26 cellular contexts compared by ENCODE assay signal in genomic region chr6:49416195-49416594, GRCh38.
DNase-seq lines count a peak whose midpoint lies in the region; ATAC-seq, FAIRE-seq and TF ChIP-seq lines count a peak whose summit lies in the region.
"Had no signal": no experiment of that assay in that cellular context is flagged by ENCODE, and none has a peak within 500 bp of the region (broad histone marks: within the 10 kb centered on the region; RNA-seq: fewer than 3 reads in every experiment).

No MANE protein-coding gene starts in this region.

- ATAC-seq in HG02840 (IDR thresholded peaks at IDR 0.05; ENCODE audit: low FRiP score, unreplicated experiment) (no peak), GM19397 (IDR thresholded peaks at IDR 0.05; ENCODE audit: unreplicated experiment) (no peak), HG02759 (IDR thresholded peaks at IDR 0.05; ENCODE audit: unreplicated experiment) (no peak), HG03196 (IDR thresholded peaks at IDR 0.05; ENCODE audit: unreplicated experiment) (no peak)
- ATAC-seq: A549, GM12878 had no signal

- H3K9ac ChIP-seq in SK-N-MC (ENCODE audit: insufficient read length): no peak overlapping the region
- H3K9ac ChIP-seq: BLaER1 treated with 17β-estradiol and CSF1 and Interleukin-3, amounts not matched to agents 10 nM and 100 nM had no signal

- 0 out of 2 replicates have a peak, but pooled peaks cover 3% of the 10 kb centered on the region for H3K9me3 ChIP-seq in SK-N-MC (ENCODE audit: low read depth, low read length)
- H3K9me3 ChIP-seq: A549; BE2C; BLaER1 treated with 17β-estradiol and CSF1 and Interleukin-3, amounts not matched to agents 10 nM and 100 nM had no signal

- no peak for TF ChIP-seq POLR2A in H54 (IDR thresholded peaks at IDR 0.05; ENCODE audit: low read depth, low read length)

- no peaks in the 10 kb centered on the region for H3K36me3 ChIP-seq in SK-N-MC (ENCODE audit: insufficient read depth, low read length)
- H3K36me3 ChIP-seq: BE2C; BLaER1 treated with 17β-estradiol and CSF1 and Interleukin-3, amounts not matched to agents 10 nM and 100 nM had no signal

- no peak overlapping the region for H3K4me3 ChIP-seq in SK-N-MC
- H3K4me3 ChIP-seq: A549; BLaER1 treated with 17β-estradiol and CSF1 and Interleukin-3, amounts not matched to agents 10 nM and 100 nM; GM12878 had no signal

- DNase-seq in H54 (ENCODE audit: insufficient read length, low spot score) (no peak), NCI-H526 (lab: John Stamatoyannopoulos, UW) (peak; percentile 44 to 62), SK-N-MC (ENCODE audit: low read depth, low spot score) (no peak), kidney tubule cell (ENCODE audit: low spot score) (peak; percentile 3)
- DNase-seq: 8988T; ACHN; AML-193; BE2C; CD4-positive, alpha-beta T cell; CD8-positive, alpha-beta memory T cell; DMS 273 treated with DMSO at 0.1 percent for 48 hours; DMS79; EL; GDM1; GOT3; H7; HCEC 1CT had no signal

- FAIRE-seq in H54 (lab: Jason Lieb, UNC): peak; percentile 70
- FAIRE-seq: A549, D721Med, GM12878, GM19239 had no signal

- H3K27ac ChIP-seq in SK-N-MC: peak overlapping the region; percentile 91; the same call in 1 of the 2 replicates
- H3K27ac ChIP-seq: A549; BLaER1 treated with 17β-estradiol and CSF1 and Interleukin-3, amounts not matched to agents 10 nM and 100 nM had no signal

Comparison
In these comparisons a context has a peak if more than half of its experiments do, and no peak if none do; other contexts are left out.
1. DNase-seq: peak in NCI-H526 (2 of 2) and kidney tubule cell (single experiment); none in H54 (single experiment) and SK-N-MC (single experiment).